8 cellular contexts compared by ENCODE assay signal in genomic region chr4:40316333-40316781, GRCh38. TPM values are rescaled to one million over a fixed set of nuclear protein-coding genes. Genes with fewer than 3 reads are reported as not detected.
DNase-seq lines count a peak whose midpoint lies in the region; ATAC-seq and TF ChIP-seq lines count a peak whose summit lies in the region.

No MANE protein-coding gene starts in this region.

- CTCF ChIA-PET in PC-3 (lab: Charles Lee), result interaction anchor here (0.5 to 1.1 kb wide), 6 partner anchors 9 to 843 kb away, joined by 3 to 6 read pairs (median 4); no protein-coding TSS in a partner anchor

- H3K27me3 Mint-ChIP-seq in natural killer cell treated with Interleukin-12 subunit alpha and Interleukin-12 subunit beta and Interleukin-15 and Interleukin-18, amount 100 ng/mL, for 72 hours, result no peaks in the 10 kb centered on the region

- H2AFZ ChIP-seq in PC-3 (ENCODE audit: low read length), result peak overlapping the region; percentile 67; the same call in 1 of the 2 replicates

- BruUV-seq in PC-3 (replicated peaks; lab: Mats Ljungman, UMichigan), result no TSS peak

- no peaks in the 10 kb centered on the region for H3K79me2 ChIP-seq in PC-3 (ENCODE audit: low read length)

- no peaks in the 10 kb centered on the region for H3F3A ChIP-seq in PC-3 (ENCODE audit: low read length, unreplicated experiment)

- ATAC-seq in PC-3 (peak; percentile 38), GM18873 (IDR thresholded peaks at IDR 0.05; ENCODE audit: low FRiP score, unreplicated experiment) (no peak)
- peak; percentile 78 to 85 for ATAC-seq in natural killer cell treated with Interleukin-12 subunit alpha and Interleukin-12 subunit beta and Interleukin-15 and Interleukin-18, amount 100 ng/mL, for 72 hours

- intact Hi-C loops in PC-3 (cut with micrococcal nuclease), result loop anchor here (2.0 to 10.0 kb wide), 3 partner anchors 126 to 259 kb away; partner anchors contain the start of gene N4BP2

- peak overlapping the region; percentile 100 for H3K27ac ChIP-seq in PC-3 (ENCODE audit: low read length)
- peak overlapping the region; percentile 5 for H3K27ac ChIP-seq in cingulate gyrus (ENCODE audit: low read depth, low read length)

- no peaks in the 10 kb centered on the region for H4K20me1 ChIP-seq in PC-3 (ENCODE audit: low read length)

- H3K36me3 ChIP-seq in PC-3 (ENCODE audit: low read depth, low read length), result no peaks in the 10 kb centered on the region

- H3K36me3 Mint-ChIP-seq in natural killer cell treated with Interleukin-12 subunit alpha and Interleukin-12 subunit beta and Interleukin-15 and Interleukin-18, amount 100 ng/mL, for 72 hours, result no peaks in the 10 kb centered on the region

- POLR2A ChIA-PET in PC-3 (lab: Charles Lee; ENCODE audit: unreplicated experiment), result interaction anchor here (0.6 kb wide), 5 partner anchors 9 to 261 kb away, joined by 3 to 8 read pairs (median 4); no protein-coding TSS in a partner anchor

- peak overlapping the region; percentile 81 for H3K4me2 ChIP-seq in PC-3 (ENCODE audit: low read length)

- H3K27ac Mint-ChIP-seq in natural killer cell treated with Interleukin-12 subunit alpha and Interleukin-12 subunit beta and Interleukin-15 and Interleukin-18, amount 100 ng/mL, for 72 hours, result peak overlapping the region; percentile 98 to 100

- peaks cover 49 to 55% of the 10 kb centered on the region in 2 donors for H3K4me1 Mint-ChIP-seq in natural killer cell treated with Interleukin-12 subunit alpha and Interleukin-12 subunit beta and Interleukin-15 and Interleukin-18, amount 100 ng/mL, for 72 hours (ENCODE audit: low read depth in 2 of 2)

- H3K4me1 ChIP-seq in PC-3 (ENCODE audit: insufficient read depth, low read length), result peaks cover 46% of the 10 kb centered on the region

- H3K4me3 Mint-ChIP-seq in natural killer cell treated with Interleukin-12 subunit alpha and Interleukin-12 subunit beta and Interleukin-15 and Interleukin-18, amount 100 ng/mL, for 72 hours, result peak overlapping the region; percentile 89

- TF ChIP-seq CTCF in PC-3 (conservative IDR thresholded peaks at IDR 0.05; ENCODE audit: low read depth, low read length), result no peak

- DNase-seq in stimulated activated CD4-positive, alpha-beta T cell treated with anti-CD3 and anti-CD28 coated beads, Interleukin-1b, Interleukin-23, amount 100 ng/mL, for 48 hours, result peak; percentile 29
- DNase-seq in stimulated activated CD4-positive, alpha-beta T cell treated with anti-CD3 and anti-CD28 coated beads, Interleukin-4, amount 100 ng/mL, for 1 hour, result no peak
- DNase-seq in PC-3, result peak; percentile 70
- peak; percentile 72 for DNase-seq in natural killer cell treated with Interleukin-12 subunit alpha and Interleukin-12 subunit beta and Interleukin-15 and Interleukin-18, amount 100 ng/mL, for 72 hours (ENCODE audit: low spot score)
- no peak for DNase-seq in NCI-H524 (lab: John Stamatoyannopoulos, UW)
- no peak for DNase-seq in NCI-H748 (lab: John Stamatoyannopoulos, UW; ENCODE audit: unreplicated experiment)

- no peaks in the 10 kb centered on the region for H3K27me3 ChIP-seq in PC-3 (ENCODE audit: low read length)

- no peaks in the 10 kb centered on the region for H3K9me3 Mint-ChIP-seq in natural killer cell treated with Interleukin-12 subunit alpha and Interleukin-12 subunit beta and Interleukin-15 and Interleukin-18, amount 100 ng/mL, for 72 hours

- H3K9ac ChIP-seq in PC-3 (ENCODE audit: low read length), result peak overlapping the region; percentile 98

- peak overlapping the region; percentile 59 for H3K4me3 ChIP-seq in PC-3 (ENCODE audit: low read length)

- no peaks in the 10 kb centered on the region for H3K9me2 ChIP-seq in PC-3 (replicated peaks; ENCODE audit: low read length)

- H3K9me3 ChIP-seq in PC-3 (ENCODE audit: low read length), result no peaks in the 10 kb centered on the region

RNA-seq across cellular contexts. Expression of gene CHRNA9, which starts 18.8 kb away (rescaled TPM):
- total RNA-seq in PC-3 (2014; rRNA removed), result not detected in 2 replicates
- total RNA-seq in natural killer cell treated with Interleukin-12 subunit alpha and Interleukin-12 subunit beta and Interleukin-15 and Interleukin-18, amount 100 ng/mL, for 72 hours, result not detected

Comparison
In these comparisons a context has a peak if more than half of its experiments do, and no peak if none do; other contexts are left out.
1. DNase-seq: peak in stimulated activated CD4-positive, alpha-beta T cell treated with anti-CD3 and anti-CD28 coated beads, Interleukin-1b, Interleukin-23, amount 100 ng/mL, for 48 hours (single experiment), PC-3 (single experiment) and natural killer cell treated with Interleukin-12 subunit alpha and Interleukin-12 subunit beta and Interleukin-15 and Interleukin-18, amount 100 ng/mL, for 72 hours (single experiment); none in stimulated activated CD4-positive, alpha-beta T cell treated with anti-CD3 and anti-CD28 coated beads, Interleukin-4, amount 100 ng/mL, for 1 hour (single experiment), NCI-H524 (0 of 2) and NCI-H748 (single experiment).